1 cellular context compared by ENCODE assay signal in genomic region chr1:53543130-53543770, GRCh38.
TF ChIP-seq lines count a peak whose summit lies in the region.

No MANE protein-coding gene starts in this region.

TF ChIP-seq in GM23338, 12 proteins besides CTCF, POLR2A, EP300 and RAD21 (continued from another document):
- TF ChIP-seq ETS1 (IDR thresholded peaks at IDR 0.05) (no peak), EZH2 (IDR thresholded peaks at IDR 0.05; ENCODE audit: low read depth, unreplicated experiment) (no peak), ZNF462 (CRISPR knock-in tag; IDR thresholded peaks at IDR 0.05) (no peak), EZH2phosphoT487 (IDR thresholded peaks at IDR 0.05; ENCODE audit: unreplicated experiment) (no peak), JUNB (IDR thresholded peaks at IDR 0.05; ENCODE audit: unreplicated experiment) (no peak)
